In genomic region chr2:68499133-68499532, GRCh38 we compare ENCODE assay signal across 3 cellular contexts.
TF ChIP-seq lines count a peak whose summit lies in the region.

No MANE protein-coding gene starts in this region.

TF ChIP-seq in liver, 16 proteins besides CTCF, POLR2A, EP300 and RAD21:
- peak in 1 of 2 donors; percentile 6 for TF ChIP-seq HNF4A (conservative IDR thresholded peaks at IDR 0.05)
- TF ChIP-seq FOXA2 (IDR thresholded peaks at IDR 0.05), result peak; percentile 15
- no peak for TF ChIP-seq RXRA (IDR thresholded peaks at IDR 0.05)

TF ChIP-seq in HepG2, 621 proteins besides CTCF, POLR2A, EP300 and RAD21:
- TF ChIP-seq ZNF431 (CRISPR knock-in tag; IDR thresholded peaks at IDR 0.05; ENCODE audit: borderline replicate concordance, low read depth) (no peak), SP4 (CRISPR knock-in tag; IDR thresholded peaks at IDR 0.05) (no peak), HMGA1 (CRISPR knock-in tag; conservative IDR thresholded peaks at IDR 0.05) (no peak), NFYC (CRISPR knock-in tag; IDR thresholded peaks at IDR 0.05) (no peak), HDAC1 (CRISPR knock-in tag; IDR thresholded peaks at IDR 0.05) (no peak), ZNF3 (CRISPR knock-in tag; IDR thresholded peaks at IDR 0.05) (no peak)
- TF ChIP-seq, protein P1, sequence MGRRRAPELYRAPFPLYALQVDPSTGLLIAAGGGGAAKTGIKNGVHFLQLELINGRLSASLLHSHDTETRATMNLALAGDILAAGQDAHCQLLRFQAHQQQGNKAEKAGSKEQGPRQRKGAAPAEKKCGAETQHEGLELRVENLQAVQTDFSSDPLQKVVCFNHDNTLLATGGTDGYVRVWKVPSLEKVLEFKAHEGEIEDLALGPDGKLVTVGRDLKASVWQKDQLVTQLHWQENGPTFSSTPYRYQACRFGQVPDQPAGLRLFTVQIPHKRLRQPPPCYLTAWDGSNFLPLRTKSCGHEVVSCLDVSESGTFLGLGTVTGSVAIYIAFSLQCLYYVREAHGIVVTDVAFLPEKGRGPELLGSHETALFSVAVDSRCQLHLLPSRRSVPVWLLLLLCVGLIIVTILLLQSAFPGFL (CRISPR knock-in tag; IDR thresholded peaks at IDR 0.05), result no peak
- TF ChIP-seq, protein P2, sequence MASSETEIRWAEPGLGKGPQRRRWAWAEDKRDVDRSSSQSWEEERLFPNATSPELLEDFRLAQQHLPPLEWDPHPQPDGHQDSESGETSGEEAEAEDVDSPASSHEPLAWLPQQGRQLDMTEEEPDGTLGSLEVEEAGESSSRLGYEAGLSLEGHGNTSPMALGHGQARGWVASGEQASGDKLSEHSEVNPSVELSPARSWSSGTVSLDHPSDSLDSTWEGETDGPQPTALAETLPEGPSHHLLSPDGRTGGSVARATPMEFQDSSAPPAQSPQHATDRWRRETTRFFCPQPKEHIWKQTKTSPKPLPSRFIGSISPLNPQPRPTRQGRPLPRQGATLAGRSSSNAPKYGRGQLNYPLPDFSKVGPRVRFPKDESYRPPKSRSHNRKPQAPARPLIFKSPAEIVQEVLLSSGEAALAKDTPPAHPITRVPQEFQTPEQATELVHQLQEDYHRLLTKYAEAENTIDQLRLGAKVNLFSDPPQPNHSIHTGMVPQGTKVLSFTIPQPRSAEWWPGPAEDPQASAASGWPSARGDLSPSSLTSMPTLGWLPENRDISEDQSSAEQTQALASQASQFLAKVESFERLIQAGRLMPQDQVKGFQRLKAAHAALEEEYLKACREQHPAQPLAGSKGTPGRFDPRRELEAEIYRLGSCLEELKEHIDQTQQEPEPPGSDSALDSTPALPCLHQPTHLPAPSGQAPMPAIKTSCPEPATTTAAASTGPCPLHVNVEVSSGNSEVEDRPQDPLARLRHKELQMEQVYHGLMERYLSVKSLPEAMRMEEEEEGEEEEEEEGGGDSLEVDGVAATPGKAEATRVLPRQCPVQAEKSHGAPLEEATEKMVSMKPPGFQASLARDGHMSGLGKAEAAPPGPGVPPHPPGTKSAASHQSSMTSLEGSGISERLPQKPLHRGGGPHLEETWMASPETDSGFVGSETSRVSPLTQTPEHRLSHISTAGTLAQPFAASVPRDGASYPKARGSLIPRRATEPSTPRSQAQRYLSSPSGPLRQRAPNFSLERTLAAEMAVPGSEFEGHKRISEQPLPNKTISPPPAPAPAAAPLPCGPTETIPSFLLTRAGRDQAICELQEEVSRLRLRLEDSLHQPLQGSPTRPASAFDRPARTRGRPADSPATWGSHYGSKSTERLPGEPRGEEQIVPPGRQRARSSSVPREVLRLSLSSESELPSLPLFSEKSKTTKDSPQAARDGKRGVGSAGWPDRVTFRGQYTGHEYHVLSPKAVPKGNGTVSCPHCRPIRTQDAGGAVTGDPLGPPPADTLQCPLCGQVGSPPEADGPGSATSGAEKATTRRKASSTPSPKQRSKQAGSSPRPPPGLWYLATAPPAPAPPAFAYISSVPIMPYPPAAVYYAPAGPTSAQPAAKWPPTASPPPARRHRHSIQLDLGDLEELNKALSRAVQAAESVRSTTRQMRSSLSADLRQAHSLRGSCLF (CRISPR knock-in tag; IDR thresholded peaks at IDR 0.05; ENCODE audit: borderline replicate concordance), result no peak

TF ChIP-seq in A549, 52 proteins besides CTCF, POLR2A, EP300 and RAD21:
- no peak for TF ChIP-seq EHMT2 (IDR thresholded peaks at IDR 0.05; ENCODE audit: low read depth)
- TF ChIP-seq HDAC2 (IDR thresholded peaks at IDR 0.05), result no peak
- no peak for TF ChIP-seq CHD2 (IDR thresholded peaks at IDR 0.05; ENCODE audit: low read length, partially characterized antibody)
- no peak for TF ChIP-seq KDM5A (IDR thresholded peaks at IDR 0.05)
- TF ChIP-seq ATOH8 (CRISPR knock-in tag; IDR thresholded peaks at IDR 0.05; ENCODE audit: low read depth), result no peak
- TF ChIP-seq SREBF2 (IDR thresholded peaks at IDR 0.05), result no peak
- no peak for TF ChIP-seq FOSB (CRISPR knock-in tag; IDR thresholded peaks at IDR 0.05)
- no peak for TF ChIP-seq USF2 (IDR thresholded peaks at IDR 0.05)
- TF ChIP-seq JUN (IDR thresholded peaks at IDR 0.05), result no peak
- TF ChIP-seq HOXA7 (CRISPR knock-in tag; IDR thresholded peaks at IDR 0.05), result no peak
- TF ChIP-seq NR3C1 (IDR thresholded peaks at IDR 0.05), result no peak
- no peak for TF ChIP-seq MAX (IDR thresholded peaks at IDR 0.05)
- no peak for TF ChIP-seq NFE2L2 (conservative IDR thresholded peaks at IDR 0.05; ENCODE audit: low read length)
- TF ChIP-seq, protein P3, sequence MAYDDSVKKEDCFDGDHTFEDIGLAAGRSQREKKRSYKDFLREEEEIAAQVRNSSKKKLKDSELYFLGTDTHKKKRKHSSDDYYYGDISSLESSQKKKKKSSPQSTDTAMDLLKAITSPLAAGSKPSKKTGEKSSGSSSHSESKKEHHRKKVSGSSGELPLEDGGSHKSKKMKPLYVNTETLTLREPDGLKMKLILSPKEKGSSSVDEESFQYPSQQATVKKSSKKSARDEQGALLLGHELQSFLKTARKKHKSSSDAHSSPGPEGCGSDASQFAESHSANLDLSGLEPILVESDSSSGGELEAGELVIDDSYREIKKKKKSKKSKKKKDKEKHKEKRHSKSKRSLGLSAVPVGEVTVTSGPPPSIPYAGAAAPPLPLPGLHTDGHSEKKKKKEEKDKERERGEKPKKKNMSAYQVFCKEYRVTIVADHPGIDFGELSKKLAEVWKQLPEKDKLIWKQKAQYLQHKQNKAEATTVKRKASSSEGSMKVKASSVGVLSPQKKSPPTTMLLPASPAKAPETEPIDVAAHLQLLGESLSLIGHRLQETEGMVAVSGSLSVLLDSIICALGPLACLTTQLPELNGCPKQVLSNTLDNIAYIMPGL (CRISPR knock-in tag; IDR thresholded peaks at IDR 0.05; ENCODE audit: borderline replicate concordance), result no peak
- TF ChIP-seq MAZ (IDR thresholded peaks at IDR 0.05; ENCODE audit: borderline replicate concordance, low read depth, low read length), result no peak
- no peak for TF ChIP-seq PHF8 (IDR thresholded peaks at IDR 0.05; ENCODE audit: borderline replicate concordance, low read depth)
- no peak for TF ChIP-seq RCOR1 (IDR thresholded peaks at IDR 0.05; ENCODE audit: low read depth, low read length)
- no peak for TF ChIP-seq NPAS2 (CRISPR knock-in tag; IDR thresholded peaks at IDR 0.05; ENCODE audit: borderline replicate concordance)
